13 cellular contexts compared by ENCODE assay signal in the genomic region with DNA sequence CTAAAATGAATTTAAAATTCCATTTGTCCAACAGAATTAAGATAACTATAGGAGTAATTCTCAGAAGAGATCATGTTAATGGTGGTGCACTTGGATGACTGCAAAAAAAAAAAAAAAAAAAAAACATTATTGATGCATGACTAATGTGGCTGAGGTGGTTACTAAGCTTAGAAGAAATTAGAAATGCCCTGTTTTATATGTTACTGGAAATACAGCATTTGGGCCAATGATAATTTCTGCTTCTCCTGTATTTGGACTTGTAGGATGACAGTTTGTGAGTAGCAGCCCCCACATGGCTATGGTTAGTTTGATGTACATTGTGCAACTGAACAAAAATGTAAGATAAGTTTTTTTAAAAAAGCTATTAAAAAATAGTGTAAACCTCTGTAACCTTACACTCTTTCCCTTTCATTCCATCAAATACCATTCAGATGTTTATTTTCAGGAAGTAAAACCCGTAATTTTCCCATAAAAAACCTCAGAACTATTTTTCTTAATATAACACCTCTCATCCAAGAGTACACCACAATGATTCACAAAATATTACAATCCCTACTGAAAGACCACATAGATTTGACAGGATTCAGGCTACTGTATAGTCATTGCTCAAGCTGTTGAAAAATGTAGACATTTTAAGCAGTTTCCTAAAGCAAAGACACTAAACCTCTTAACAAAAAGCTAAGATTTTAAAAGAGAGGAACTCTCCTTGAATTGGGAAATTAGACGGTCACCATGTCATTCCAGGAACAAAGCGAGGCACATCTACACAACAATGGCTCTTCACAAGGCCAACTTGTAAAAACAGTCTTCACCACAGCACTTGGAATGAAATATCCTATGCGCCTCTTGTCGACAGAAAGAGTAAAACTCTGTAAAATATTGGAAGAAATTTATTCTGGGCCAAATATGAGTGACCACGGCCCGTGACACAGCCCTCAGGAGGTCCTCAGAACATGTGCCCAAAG.
A peak's percentile ranks its signal among the peaks of the same experiment; 100 is the strongest.
DNase-seq lines count a peak whose midpoint lies in the region; ATAC-seq, FAIRE-seq and TF ChIP-seq lines count a peak whose summit lies in the region.
"Had no signal": no experiment of that assay in that cellular context is flagged by ENCODE, and none has a peak within 500 bp of the region (broad histone marks: within the 10 kb centered on the region; RNA-seq: fewer than 3 reads in every experiment).

No MANE protein-coding gene starts in this region.

- H4K8ac ChIP-seq in mesenchymal stem cell (ENCODE audit: low read length) = no peak overlapping the region

- BruUV-seq in OCI-LY7 (replicated peaks; lab: Mats Ljungman, UMichigan) = no TSS peak

- intact Hi-C loops in OCI-LY7 (cut with micrococcal nuclease; ENCODE audit: unreplicated experiment) (no loop called here), heart right ventricle (cut with DNase I) (no loop called here)

- CTCF ChIA-PET in OCI-LY7 (lab: Charles Lee; ENCODE audit: unreplicated experiment) = interaction anchor here (0.6 kb wide), 1 partner anchor 19 kb away, joined by 4 read pairs; no protein-coding TSS in a partner anchor

- no peak overlapping the region for H3K14ac ChIP-seq in mesenchymal stem cell (ENCODE audit: low read length in 2 of 2)

- H2BK12ac ChIP-seq in mesenchymal stem cell (ENCODE audit: low read length in 2 of 2) = peak overlapping the region in 1 of 2 experiments; percentile 67

- peak overlapping the region; percentile 57 for H2BK120ac ChIP-seq in mesenchymal stem cell (ENCODE audit: low read depth, low read length)

- H4K20me1 ChIP-seq in OCI-LY7 (ENCODE audit: insufficient read depth, low read length) = no peaks in the 10 kb centered on the region

- no peaks in the 10 kb centered on the region for H3K27me3 ChIP-seq in MG63
- no peaks in the 10 kb centered on the region for H3K27me3 ChIP-seq in bronchial epithelial cell (ENCODE audit: control insufficient read depth, insufficient read depth, low read length)
- no peaks in the 10 kb centered on the region for H3K27me3 ChIP-seq in mesenchymal stem cell (ENCODE audit: control insufficient read depth in 1 of 2, insufficient read depth in 1 of 2, low read length in 2 of 2)
- no peaks in the 10 kb centered on the region for H3K27me3 ChIP-seq in heart right ventricle
- H3K27me3 ChIP-seq: pancreas had no signal

- TF ChIP-seq CTCF in bronchial epithelial cell (IDR thresholded peaks at IDR 0.05; ENCODE audit: insufficient read depth, low read length, severe bottlenecking) (no peak), OCI-LY7 (conservative IDR thresholded peaks at IDR 0.05; ENCODE audit: low read length) (no peak), heart right ventricle (IDR thresholded peaks at IDR 0.05) (no peak)

- H2BK5ac ChIP-seq in mesenchymal stem cell (ENCODE audit: low read depth, low read length, poor library complexity, severe bottlenecking) = no peak overlapping the region

- H3K36me3 ChIP-seq in MG63 (peaks cover 19% of the 10 kb centered on the region), bronchial epithelial cell (ENCODE audit: control insufficient read depth, insufficient read depth, low read length) (no peaks in the 10 kb centered on the region), mesenchymal stem cell (ENCODE audit: control insufficient read depth in 1 of 2, insufficient read depth in 2 of 2, low read depth in 1 of 2, low read length in 2 of 2) (peaks cover 3 to 4% of the 10 kb centered on the region in 2 experiments), OCI-LY7 (ENCODE audit: insufficient read depth, low read length) (peaks cover 3% of the 10 kb centered on the region; the same call in 1 of the 2 replicates), heart right ventricle (peaks cover 0 to 1% (median 0%) of the 10 kb centered on the region in 9 donors)
- H3K36me3 ChIP-seq: pancreas had no signal

- peak overlapping the region; percentile 7 for H2AK5ac ChIP-seq in mesenchymal stem cell (ENCODE audit: low read length, severe bottlenecking)

- no peak overlapping the region for H2BK15ac ChIP-seq in mesenchymal stem cell (ENCODE audit: low read depth, poor library complexity, severe bottlenecking)

- peaks cover 6% of the 10 kb centered on the region for H3K79me1 ChIP-seq in mesenchymal stem cell (replicated peaks; ENCODE audit: low read length, poor library complexity, severe bottlenecking)

- peak overlapping the region in 1 of 2 experiments; percentile 41 for H3K18ac ChIP-seq in mesenchymal stem cell (ENCODE audit: low read depth in 1 of 2, low read length in 2 of 2)

- H2AFZ ChIP-seq in mesenchymal stem cell (ENCODE audit: low read depth, low read length) (no peak overlapping the region), OCI-LY7 (ENCODE audit: low read length) (no peak overlapping the region)

- H4K91ac ChIP-seq in mesenchymal stem cell (ENCODE audit: low read length) = no peak overlapping the region

- no peaks in the 10 kb centered on the region for H3K9me2 ChIP-seq in OCI-LY7 (ENCODE audit: insufficient read depth, low read length)

- H3K9me3 ChIP-seq in MG63 (peaks cover 8% of the 10 kb centered on the region), mesenchymal stem cell (ENCODE audit: control insufficient read depth, low read length) (no peaks in the 10 kb centered on the region), OCI-LY7 (ENCODE audit: low read length) (no peaks in the 10 kb centered on the region), heart right ventricle (peaks cover 0 to 12% (median 0%) of the 10 kb centered on the region in 11 donors)
- H3K9me3 ChIP-seq: pancreas had no signal

- DNase-seq in AG20443 (ENCODE audit: low spot score) (peak; percentile 56), MG63 (peak; percentile 65), bronchial epithelial cell (ENCODE audit: low read depth) (peak; percentile 55), mesenchymal stem cell (peak; percentile 61), OCI-LY7 (ENCODE audit: low spot score) (no peak), cerebellum (ENCODE audit: low spot score) (no peak), heart right ventricle (no peak), NCI-H1048 (lab: John Stamatoyannopoulos, UW) (no peak)
- DNase-seq: pancreas had no signal

- no peak overlapping the region for H3K4me2 ChIP-seq in mesenchymal stem cell (ENCODE audit: low read length, poor library complexity, severe bottlenecking)
- H3K4me2 ChIP-seq in OCI-LY7 (ENCODE audit: low read length) = no peak overlapping the region

- H3K4me3 ChIP-seq in MG63 = no peak overlapping the region
- H3K4me3 ChIP-seq in bronchial epithelial cell (ENCODE audit: low read depth, low read length) = no peak overlapping the region
- H3K4me3 ChIP-seq in mesenchymal stem cell (ENCODE audit: insufficient read depth in 1 of 2, low read depth in 1 of 2, low read length in 2 of 2) = no peak overlapping the region
- no peak overlapping the region for H3K4me3 ChIP-seq in OCI-LY7 (ENCODE audit: low read depth, low read length, poor library complexity, severe bottlenecking)
- H3K4me3 ChIP-seq in heart right ventricle = no peak overlapping the region
- H3K4me3 ChIP-seq: pancreas had no signal

- no peak overlapping the region for H3K4ac ChIP-seq in mesenchymal stem cell (ENCODE audit: low read depth in 1 of 2, low read length in 2 of 2)

- H3K27ac ChIP-seq in mesenchymal stem cell (ENCODE audit: low read length, poor library complexity, severe bottlenecking) = peak overlapping the region; percentile 70
- H3K27ac ChIP-seq in OCI-LY7 (ENCODE audit: low read depth, low read length, poor library complexity, severe bottlenecking) = no peak overlapping the region
- H3K27ac ChIP-seq in heart right ventricle = no peak overlapping the region
- H3K27ac ChIP-seq: pancreas had no signal

- POLR2A ChIA-PET in OCI-LY7 (lab: Charles Lee) = interaction anchor here (0.6 kb wide), 1 partner anchor 32 kb away, joined by 3 read pairs; no protein-coding TSS in a partner anchor

- H3K4me1 ChIP-seq in mesenchymal stem cell (ENCODE audit: control insufficient read depth, insufficient read depth, low read depth, low read length) (peaks cover 5% of the 10 kb centered on the region), OCI-LY7 (ENCODE audit: insufficient read depth, low read length, poor library complexity, severe bottlenecking) (no peaks in the 10 kb centered on the region), heart right ventricle (peaks cover 0 to 5% (median 0%) of the 10 kb centered on the region in 9 donors)
- H3K4me1 ChIP-seq: pancreas had no signal

- H3K9ac ChIP-seq in mesenchymal stem cell (ENCODE audit: low read length) = peak overlapping the region; percentile 62

- H3K79me2 ChIP-seq in OCI-LY7 (ENCODE audit: insufficient read depth, low read depth, low read length) = no peaks in the 10 kb centered on the region

- 63% methylated on average over 7 of the region's 7 CpGs for WGBS in mesenchymal stem cell
- WGBS in heart right ventricle, 2 donors = 85 to 88% methylated on average over 7 of the region's 7 CpGs

- no peak for ATAC-seq in heart right ventricle

- FAIRE-seq in bronchial epithelial cell (lab: Jason Lieb, UNC) = no peak
- FAIRE-seq: colon, GM12891, keratinocyte, pancreas, TTC549 had no signal

- H3K23ac ChIP-seq in mesenchymal stem cell (ENCODE audit: low read length in 2 of 2) = no peak overlapping the region

Comparison
In these comparisons a context has a peak if more than half of its experiments do, and no peak if none do; other contexts are left out.
1. DNase-seq: peak in AG20443 (single experiment), MG63 (single experiment), bronchial epithelial cell (single experiment) and mesenchymal stem cell (single experiment); none in OCI-LY7 (single experiment), cerebellum (single experiment), heart right ventricle (0 of 2) and NCI-H1048 (single experiment).